9 cellular contexts compared by ENCODE assay signal in genomic region chr2:239276813-239277193, GRCh38.
DNase-seq lines count a peak whose midpoint lies in the region; TF ChIP-seq lines count a peak whose summit lies in the region.
"Had no signal": no experiment of that assay in that cellular context is flagged by ENCODE, and none has a peak within 500 bp of the region (broad histone marks: within the 10 kb centered on the region; RNA-seq: fewer than 3 reads in every experiment).

No MANE protein-coding gene starts in this region.

- H3K36me3 ChIP-seq in left ventricle myocardium inferior, result no peaks in the 10 kb centered on the region
- no peaks in the 10 kb centered on the region for H3K36me3 ChIP-seq in mesenchymal stem cell (ENCODE audit: control insufficient read depth in 1 of 2, insufficient read depth in 2 of 2, low read depth in 1 of 2, low read length in 2 of 2)
- H3K36me3 ChIP-seq in vagina, result no peaks in the 10 kb centered on the region

- peak overlapping the region in 1 of 2 experiments; percentile 95 for H3K14ac ChIP-seq in mesenchymal stem cell (ENCODE audit: low read length in 2 of 2)

- peak overlapping the region; percentile 85 for H3K27ac ChIP-seq in left ventricle myocardium inferior (replicated peaks)
- no peak overlapping the region for H3K27ac ChIP-seq in mesenchymal stem cell (ENCODE audit: low read length, poor library complexity, severe bottlenecking)
- peak overlapping the region; percentile 77 for H3K27ac ChIP-seq in vagina

- H3K23ac ChIP-seq in mesenchymal stem cell (ENCODE audit: low read length in 2 of 2), result no peak overlapping the region

- peaks cover 60% of the 10 kb centered on the region for H3K4me1 ChIP-seq in left ventricle myocardium inferior
- H3K4me1 ChIP-seq in mesenchymal stem cell (ENCODE audit: control insufficient read depth, insufficient read depth, low read depth, low read length), result peaks cover 40% of the 10 kb centered on the region
- H3K4me1 ChIP-seq in vagina, result peaks cover 71% of the 10 kb centered on the region

- no peak overlapping the region for H3K4me2 ChIP-seq in mesenchymal stem cell (ENCODE audit: low read length, poor library complexity, severe bottlenecking)

- no peak overlapping the region for H2AFZ ChIP-seq in mesenchymal stem cell (ENCODE audit: low read depth, low read length)

- no peak for TF ChIP-seq POLR2A in vagina (IDR thresholded peaks at IDR 0.05)

- H2BK12ac ChIP-seq in mesenchymal stem cell (ENCODE audit: low read length in 2 of 2), result no peak overlapping the region

- H4K8ac ChIP-seq in mesenchymal stem cell (ENCODE audit: low read length), result no peak overlapping the region

- no peak for DNase-seq in left ventricle myocardium inferior
- DNase-seq in cardiac septum (ENCODE audit: low spot score), result no peak
- DNase-seq in astrocyte of the cerebellum (ENCODE audit: low read depth), result no peak
- no peak for DNase-seq in mesenchymal stem cell
- DNase-seq in vagina (ENCODE audit: extremely low spot score in 2 of 2), result no peak
- no peak for DNase-seq in retina
- no peak for DNase-seq in NCI-H524 treated with DMSO at 0.1 percent for 48 hours (lab: John Stamatoyannopoulos, UW)
- DNase-seq in NCI-H1092 (lab: John Stamatoyannopoulos, UW), result no peak
- DNase-seq: MV-4-11 had no signal

- TF ChIP-seq CTCF in left ventricle myocardium inferior (IDR thresholded peaks at IDR 0.05; ENCODE audit: borderline replicate concordance) (no peak), astrocyte of the cerebellum (IDR thresholded peaks at IDR 0.05; ENCODE audit: low read depth, low read length, missing control alignments) (peak; percentile 26), vagina (IDR thresholded peaks at IDR 0.05) (no peak)

- H2BK5ac ChIP-seq in mesenchymal stem cell (ENCODE audit: low read depth, low read length, poor library complexity, severe bottlenecking), result no peak overlapping the region

- no peak overlapping the region for H2BK15ac ChIP-seq in mesenchymal stem cell (ENCODE audit: low read depth, poor library complexity, severe bottlenecking)

- H3K9me3 ChIP-seq in left ventricle myocardium inferior (replicated peaks) (no peaks in the 10 kb centered on the region), mesenchymal stem cell (ENCODE audit: control insufficient read depth, low read length) (no peaks in the 10 kb centered on the region), vagina (no peaks in the 10 kb centered on the region)

- H3K27me3 ChIP-seq in left ventricle myocardium inferior (ENCODE audit: low read depth), result no peaks in the 10 kb centered on the region
- H3K27me3 ChIP-seq in mesenchymal stem cell (ENCODE audit: control insufficient read depth in 1 of 2, insufficient read depth in 1 of 2, low read length in 2 of 2), result no peaks in the 10 kb centered on the region
- no peaks in the 10 kb centered on the region for H3K27me3 ChIP-seq in vagina

- H3K79me1 ChIP-seq in mesenchymal stem cell (replicated peaks; ENCODE audit: low read length, poor library complexity, severe bottlenecking), result peaks cover 49% of the 10 kb centered on the region

- no peak overlapping the region for H2AK5ac ChIP-seq in mesenchymal stem cell (ENCODE audit: low read length, severe bottlenecking)

- no peak overlapping the region for H3K4me3 ChIP-seq in left ventricle myocardium inferior
- H3K4me3 ChIP-seq in astrocyte of the cerebellum (ENCODE audit: low read depth, low read length), result no peak overlapping the region
- no peak overlapping the region for H3K4me3 ChIP-seq in mesenchymal stem cell (ENCODE audit: insufficient read depth in 1 of 2, low read depth in 1 of 2, low read length in 2 of 2)
- no peak overlapping the region for H3K4me3 ChIP-seq in vagina

- no peak overlapping the region for H3K4ac ChIP-seq in mesenchymal stem cell (ENCODE audit: low read depth in 1 of 2, low read length in 2 of 2)

- H3K18ac ChIP-seq in mesenchymal stem cell (ENCODE audit: low read depth in 1 of 2, low read length in 2 of 2), result peak overlapping the region in 1 of 2 experiments; percentile 77

- H4K91ac ChIP-seq in mesenchymal stem cell (ENCODE audit: low read length), result no peak overlapping the region

- H3K9ac ChIP-seq in mesenchymal stem cell (ENCODE audit: low read length), result peak overlapping the region; percentile 93

- no peak overlapping the region for H2BK120ac ChIP-seq in mesenchymal stem cell (ENCODE audit: low read depth, low read length)

- in situ Hi-C loops in astrocyte of the cerebellum (cut with HindIII; ENCODE audit: low sequenced_read_pairs), result no loop called here

- intact Hi-C loops in left ventricle myocardium inferior (cut with micrococcal nuclease) (no loop called here), cardiac septum (cut with DNase I) (no loop called here), vagina (cut with DNase I) (no loop called here)

- 97% methylated on average over 7 of the region's 7 CpGs for WGBS in mesenchymal stem cell
